12 cellular contexts compared by ENCODE assay signal in the genomic region with DNA sequence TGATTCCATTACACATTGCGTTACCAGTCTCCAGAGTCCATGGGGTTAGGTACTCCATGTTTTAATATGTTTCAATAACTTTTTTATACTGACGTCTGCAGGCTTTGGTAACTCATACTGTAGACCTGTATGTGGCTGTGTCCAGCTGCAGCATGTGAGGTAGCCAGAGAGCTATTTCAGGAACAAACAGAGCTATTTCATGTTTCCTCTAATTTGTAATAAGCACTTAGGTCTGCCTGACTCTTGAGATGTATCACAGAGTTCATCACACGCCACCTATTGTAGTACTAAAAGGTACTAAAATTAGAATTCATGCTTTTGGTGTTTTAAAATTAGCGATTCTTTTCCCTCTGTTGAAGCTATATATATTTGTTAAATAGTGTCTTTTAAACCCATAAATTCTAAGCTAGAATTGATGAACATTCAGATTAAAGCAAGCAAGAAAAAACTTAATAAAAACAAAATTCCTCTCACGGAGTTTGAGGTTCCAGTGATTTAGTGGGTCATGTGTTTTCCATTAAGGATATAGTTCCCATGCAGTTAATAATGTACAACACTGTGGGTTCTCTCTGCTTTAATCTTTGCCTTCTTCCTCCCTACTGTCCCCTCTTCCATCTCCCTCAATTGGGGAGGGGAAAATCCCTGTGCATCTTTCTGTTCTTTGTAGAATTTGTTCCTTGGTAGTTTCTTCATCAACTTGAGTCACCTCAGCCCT. TPM values are rescaled to one million over a fixed set of nuclear protein-coding genes. Genes with fewer than 3 reads are reported as not detected.
DNase-seq lines count a peak whose midpoint lies in the region; ATAC-seq, FAIRE-seq and TF ChIP-seq lines count a peak whose summit lies in the region.
"Had no signal": no experiment of that assay in that cellular context is flagged by ENCODE, and none has a peak within 500 bp of the region (broad histone marks: within the 10 kb centered on the region; RNA-seq: fewer than 3 reads in every experiment).

No MANE protein-coding gene starts in this region.

- H3K4me1 ChIP-seq in mesenchymal stem cell (ENCODE audit: control insufficient read depth, insufficient read depth, low read depth, low read length) (peaks cover 8% of the 10 kb centered on the region), uterus (peaks cover 8 to 17% of the 10 kb centered on the region in 2 donors)

- H3K9ac ChIP-seq in mesenchymal stem cell (ENCODE audit: low read length), result no peak overlapping the region

- H3K27me3 Mint-ChIP-seq in activated naive CD8-positive, alpha-beta T cell treated with anti-CD3 and anti-CD28 coated beads, Interleukin-2, amount 50 U/mL, for 24 hours, result no peaks in the 10 kb centered on the region
- no peaks in the 10 kb centered on the region for H3K27me3 Mint-ChIP-seq in activated naive CD8-positive, alpha-beta T cell treated with anti-CD3 and anti-CD28 coated beads for 36 hours
- H3K27me3 Mint-ChIP-seq in activated T-helper 17 cell treated with anti-CD3 and anti-CD28 coated beads, Interleukin-2, amount 50 U/mL, for 72 hours, result no peaks in the 10 kb centered on the region

- H3K9me3 Mint-ChIP-seq in activated naive CD8-positive, alpha-beta T cell treated with anti-CD3 and anti-CD28 coated beads, Interleukin-2, amount 50 U/mL, for 24 hours, result no peaks in the 10 kb centered on the region
- no peaks in the 10 kb centered on the region for H3K9me3 Mint-ChIP-seq in activated naive CD8-positive, alpha-beta T cell treated with anti-CD3 and anti-CD28 coated beads for 36 hours
- H3K9me3 Mint-ChIP-seq in activated T-helper 17 cell treated with anti-CD3 and anti-CD28 coated beads, Interleukin-2, amount 50 U/mL, for 72 hours, result no peaks in the 10 kb centered on the region

- no peak for TF ChIP-seq CTCF in uterus (IDR thresholded peaks at IDR 0.05)

- no peak overlapping the region for H2AFZ ChIP-seq in mesenchymal stem cell (ENCODE audit: low read depth, low read length)

- H3K79me1 ChIP-seq in mesenchymal stem cell (replicated peaks; ENCODE audit: low read length, poor library complexity, severe bottlenecking), result peaks cover 2% of the 10 kb centered on the region

- DNase-seq in activated naive CD8-positive, alpha-beta T cell treated with anti-CD3 and anti-CD28 coated beads, Interleukin-2, amount 50 U/mL, for 24 hours, result no peak
- no peak for DNase-seq in activated naive CD8-positive, alpha-beta T cell treated with anti-CD3 and anti-CD28 coated beads for 36 hours
- DNase-seq in mesenchymal stem cell (peak; percentile 29), uterus (no peak), H4 (ENCODE audit: low spot score) (no peak), GM12892 (ENCODE audit: insufficient read length) (no peak)
- DNase-seq: amygdala, NCI-H748 treated with DMSO at 0.1 percent for 48 hours had no signal

- no peak overlapping the region for H3K18ac ChIP-seq in mesenchymal stem cell (ENCODE audit: low read depth in 1 of 2, low read length in 2 of 2)

- peaks cover 40% of the 10 kb centered on the region for H3K4me1 Mint-ChIP-seq in activated naive CD8-positive, alpha-beta T cell treated with anti-CD3 and anti-CD28 coated beads, Interleukin-2, amount 50 U/mL, for 24 hours
- peaks cover 21% of the 10 kb centered on the region for H3K4me1 Mint-ChIP-seq in activated naive CD8-positive, alpha-beta T cell treated with anti-CD3 and anti-CD28 coated beads for 36 hours
- H3K4me1 Mint-ChIP-seq in activated T-helper 17 cell treated with anti-CD3 and anti-CD28 coated beads, Interleukin-2, amount 50 U/mL, for 72 hours, result peaks cover 31% of the 10 kb centered on the region

- no peak overlapping the region for H4K8ac ChIP-seq in mesenchymal stem cell (ENCODE audit: low read length)

- H3K36me3 Mint-ChIP-seq in activated naive CD8-positive, alpha-beta T cell treated with anti-CD3 and anti-CD28 coated beads, Interleukin-2, amount 50 U/mL, for 24 hours (ENCODE audit: low read depth), result no peaks in the 10 kb centered on the region
- peaks cover 2% of the 10 kb centered on the region for H3K36me3 Mint-ChIP-seq in activated naive CD8-positive, alpha-beta T cell treated with anti-CD3 and anti-CD28 coated beads for 36 hours
- H3K36me3 Mint-ChIP-seq in activated T-helper 17 cell treated with anti-CD3 and anti-CD28 coated beads, Interleukin-2, amount 50 U/mL, for 72 hours (ENCODE audit: low read depth), result peaks cover 7% of the 10 kb centered on the region

- H3K9me3 ChIP-seq in mesenchymal stem cell (ENCODE audit: control insufficient read depth, low read length) (no peaks in the 10 kb centered on the region), uterus (no peaks in the 10 kb centered on the region)

- no peak overlapping the region for H2BK5ac ChIP-seq in mesenchymal stem cell (ENCODE audit: low read depth, low read length, poor library complexity, severe bottlenecking)

- H3K27ac Mint-ChIP-seq in activated naive CD8-positive, alpha-beta T cell treated with anti-CD3 and anti-CD28 coated beads, Interleukin-2, amount 50 U/mL, for 24 hours, result peak overlapping the region; percentile 74
- H3K27ac Mint-ChIP-seq in activated naive CD8-positive, alpha-beta T cell treated with anti-CD3 and anti-CD28 coated beads for 36 hours, result no peak overlapping the region
- H3K27ac Mint-ChIP-seq in activated T-helper 17 cell treated with anti-CD3 and anti-CD28 coated beads, Interleukin-2, amount 50 U/mL, for 72 hours, result peak overlapping the region; percentile 84

- H2BK12ac ChIP-seq in mesenchymal stem cell (ENCODE audit: low read length in 2 of 2), result peak overlapping the region in 1 of 2 experiments; percentile 61

- no peaks in the 10 kb centered on the region for H3K36me3 ChIP-seq in mesenchymal stem cell (ENCODE audit: control insufficient read depth in 1 of 2, insufficient read depth in 2 of 2, low read depth in 1 of 2, low read length in 2 of 2)
- H3K36me3 ChIP-seq in uterus, result no peaks in the 10 kb centered on the region
- H3K36me3 ChIP-seq: WERI-Rb-1 had no signal

- no peak overlapping the region for H3K27ac ChIP-seq in mesenchymal stem cell (ENCODE audit: low read length, poor library complexity, severe bottlenecking)
- H3K27ac ChIP-seq in uterus, result peak overlapping the region; percentile 68 to 78
- H3K27ac ChIP-seq: WERI-Rb-1 had no signal

- H2AK5ac ChIP-seq in mesenchymal stem cell (ENCODE audit: low read length, severe bottlenecking), result no peak overlapping the region

- no peak overlapping the region for H3K23ac ChIP-seq in mesenchymal stem cell (ENCODE audit: low read length in 2 of 2)

- no peak for FAIRE-seq in GM12892 (lab: Jason Lieb, UNC)

- H4K91ac ChIP-seq in mesenchymal stem cell (ENCODE audit: low read length), result no peak overlapping the region

- no peak overlapping the region for H3K4ac ChIP-seq in mesenchymal stem cell (ENCODE audit: low read depth in 1 of 2, low read length in 2 of 2)

- TF ChIP-seq POLR2A in uterus (IDR thresholded peaks at IDR 0.05) (no peak), GM12892 (IDR thresholded peaks at IDR 0.05; ENCODE audit: low read depth, low read length) (no peak; the same call in 1 of the 2 replicates)

- intact Hi-C loops in uterus (cut with DNase I; ENCODE audit: low total_unique reads), result no loop called here

- H2BK15ac ChIP-seq in mesenchymal stem cell (ENCODE audit: low read depth, poor library complexity, severe bottlenecking), result no peak overlapping the region

- H3K4me3 ChIP-seq in mesenchymal stem cell (ENCODE audit: insufficient read depth in 1 of 2, low read depth in 1 of 2, low read length in 2 of 2) (no peak overlapping the region), uterus (no peak overlapping the region)

- 86% methylated on average over 2 of the region's 5 CpGs for WGBS in mesenchymal stem cell

- no peak overlapping the region for H3K4me3 Mint-ChIP-seq in activated naive CD8-positive, alpha-beta T cell treated with anti-CD3 and anti-CD28 coated beads, Interleukin-2, amount 50 U/mL, for 24 hours
- H3K4me3 Mint-ChIP-seq in activated naive CD8-positive, alpha-beta T cell treated with anti-CD3 and anti-CD28 coated beads for 36 hours, result no peak overlapping the region
- H3K4me3 Mint-ChIP-seq in activated T-helper 17 cell treated with anti-CD3 and anti-CD28 coated beads, Interleukin-2, amount 50 U/mL, for 72 hours, result peak overlapping the region; percentile 48

- ATAC-seq in activated naive CD8-positive, alpha-beta T cell treated with anti-CD3 and anti-CD28 coated beads, Interleukin-2, amount 50 U/mL, for 24 hours, result no peak
- ATAC-seq in activated T-helper 17 cell treated with anti-CD3 and anti-CD28 coated beads, Interleukin-2, amount 50 U/mL, for 72 hours (replicated peaks), result peak; percentile 15
- ATAC-seq in HG02610 (IDR thresholded peaks at IDR 0.05; ENCODE audit: unreplicated experiment), result no peak
- ATAC-seq: HCT116 had no signal

- H3K27me3 ChIP-seq in mesenchymal stem cell (ENCODE audit: control insufficient read depth in 1 of 2, insufficient read depth in 1 of 2, low read length in 2 of 2), result no peaks in the 10 kb centered on the region
- no peaks in the 10 kb centered on the region for H3K27me3 ChIP-seq in uterus

- H2BK120ac ChIP-seq in mesenchymal stem cell (ENCODE audit: low read depth, low read length), result no peak overlapping the region

- H3K4me2 ChIP-seq in mesenchymal stem cell (ENCODE audit: low read length, poor library complexity, severe bottlenecking), result no peak overlapping the region

- no peak overlapping the region for H3K14ac ChIP-seq in mesenchymal stem cell (ENCODE audit: low read length in 2 of 2)

RNA-seq across cellular contexts. Expression of a gene that starts 37.0 kb away (rescaled TPM):
- 1 to 10 TPM; 7.0 to 8.0 TPM for total RNA-seq in activated naive CD8-positive, alpha-beta T cell treated with anti-CD3 and anti-CD28 coated beads for 36 hours
- 10 to 100 TPM; 10.4 to 21.3 TPM for total RNA-seq in activated T-helper 17 cell treated with anti-CD3 and anti-CD28 coated beads, Interleukin-2, amount 50 U/mL, for 72 hours
- polyA plus RNA-seq in mesenchymal stem cell (2013, experiment 1 of 2), result 19.2 TPM
- 18.8 TPM for polyA plus RNA-seq in mesenchymal stem cell (2013, experiment 2 of 2)
- total RNA-seq in uterus, result 10 to 100 TPM; 52.3 to 71.2 (median 61.3) TPM
- total RNA-seq in H4 (2014; rRNA removed; shearing (Covaris generic)), result 6.2 and 7.2 TPM in 2 replicates
- 4.8 TPM for polyA plus RNA-seq in GM12892 (2012; ENCODE audit: missing spikeins)
